19 cellular contexts compared by ENCODE assay signal in genomic region chr5:32001284-32001683, GRCh38.
DNase-seq lines count a peak whose midpoint lies in the region; ATAC-seq, FAIRE-seq and TF ChIP-seq lines count a peak whose summit lies in the region.
"Had no signal": no experiment of that assay in that cellular context is flagged by ENCODE, and none has a peak within 500 bp of the region (broad histone marks: within the 10 kb centered on the region; RNA-seq: fewer than 3 reads in every experiment).

No MANE protein-coding gene starts in this region.

- WGBS in HepG2 (ENCODE audit: low lambda C conversion rate), result 37% methylated on average over 10 of the region's 11 CpGs
- 100% methylated on average over 1 of the region's 11 CpGs for WGBS in right lobe of liver (ENCODE audit: insufficient coverage, low coverage, low lambda C conversion rate, missing lambda C conversion rate)

- FAIRE-seq in HepG2 (lab: Jason Lieb, UNC), result no peak
- FAIRE-seq: G401.6, GM12891, H54 had no signal

- in situ Hi-C loops in HepG2 (cut with HindIII; ENCODE audit: extremely low pct_ligation_motif_present, low pct_unique_long_range_greater_than_20kb), result no loop called here

- H3K4me1 Mint-ChIP-seq in neural progenitor cell, result peaks cover 4% of the 10 kb centered on the region
- H3K4me1 Mint-ChIP-seq: B cell had no signal

- H3K4me3 Mint-ChIP-seq in neural progenitor cell, result no peak overlapping the region
- H3K4me3 Mint-ChIP-seq: B cell; CD4-positive, alpha-beta T cell had no signal

- H3K27ac Mint-ChIP-seq in neural progenitor cell, result peak overlapping the region; percentile 58
- H3K27ac Mint-ChIP-seq: B cell; CD4-positive, alpha-beta T cell had no signal

- BruUV-seq in HepG2 (replicated peaks; lab: Mats Ljungman, UMichigan) (no TSS peak), OCI-LY7 (replicated peaks; lab: Mats Ljungman, UMichigan) (no TSS peak)

- no peaks in the 10 kb centered on the region for H3K36me3 Mint-ChIP-seq in neural progenitor cell

- H4K20me1 ChIP-seq in HepG2 (ENCODE audit: insufficient read depth, low read length) (no peaks in the 10 kb centered on the region), OCI-LY7 (ENCODE audit: insufficient read depth, low read length) (no peaks in the 10 kb centered on the region), neural progenitor cell (ENCODE audit: low read depth) (no peaks in the 10 kb centered on the region)

- H3K4me1 ChIP-seq in HepG2 (ENCODE audit: insufficient read depth, low read length) (no peaks in the 10 kb centered on the region), right lobe of liver (no peaks in the 10 kb centered on the region), OCI-LY7 (ENCODE audit: insufficient read depth, low read length, poor library complexity, severe bottlenecking) (peaks cover 66% of the 10 kb centered on the region), neural progenitor cell (no peaks in the 10 kb centered on the region), subcutaneous abdominal adipose tissue (ENCODE audit: control insufficient read depth in 5 of 5, insufficient read depth in 5 of 5, low read length in 5 of 5) (peaks cover 6 to 25% (median 18%) of the 10 kb centered on the region in 5 donors)

- H3K9me3 ChIP-seq in HepG2 (ENCODE audit: low read length) (no peaks in the 10 kb centered on the region), right lobe of liver (no peaks in the 10 kb centered on the region), OCI-LY7 (ENCODE audit: low read length) (no peaks in the 10 kb centered on the region), neural progenitor cell (ENCODE audit: low read depth) (no peaks in the 10 kb centered on the region), subcutaneous abdominal adipose tissue (ENCODE audit: control insufficient read depth in 5 of 5, low read length in 5 of 5) (no peaks in the 10 kb centered on the region)

- TF ChIP-seq EP300 in HepG2 (IDR thresholded peaks at IDR 0.05; ENCODE audit: low read depth in 2 of 2, low read length in 2 of 2) (no peak), HepG2 (CRISPR knock-in tag; IDR thresholded peaks at IDR 0.05; ENCODE audit: borderline replicate concordance) (no peak)

- H3K27ac ChIP-seq in HepG2 (ENCODE audit: extremely low read length, insufficient read depth, low read length) (no peak overlapping the region), right lobe of liver (no peak overlapping the region), OCI-LY7 (ENCODE audit: low read depth, low read length, poor library complexity, severe bottlenecking) (peak overlapping the region; percentile 25), neural progenitor cell (no peak overlapping the region), subcutaneous abdominal adipose tissue (ENCODE audit: low read depth, low read length) (peak overlapping the region; percentile 71)
- H3K27ac ChIP-seq: GM23248 had no signal

- no peaks in the 10 kb centered on the region for H3K9me2 ChIP-seq in OCI-LY7 (ENCODE audit: insufficient read depth, low read length)

- TF ChIP-seq CTCF in HepG2 (CRISPR knock-in tag; IDR thresholded peaks at IDR 0.05) (no peak), right lobe of liver (IDR thresholded peaks at IDR 0.05) (no peak), OCI-LY7 (conservative IDR thresholded peaks at IDR 0.05; ENCODE audit: low read length) (no peak), neural progenitor cell (IDR thresholded peaks at IDR 0.05) (no peak)

- no peak for TF ChIP-seq RAD21 in HepG2 (CRISPR knock-in tag; IDR thresholded peaks at IDR 0.05)

- no peaks in the 10 kb centered on the region for H3F3A ChIP-seq in neural progenitor cell (ENCODE audit: low read depth)

- H3K9me3 Mint-ChIP-seq in neural progenitor cell, result no peaks in the 10 kb centered on the region
- H3K9me3 Mint-ChIP-seq: CD4-positive, alpha-beta T cell had no signal

- ATAC-seq in HepG2 (peak; percentile 24), right lobe of liver (no peak), HG02973 (IDR thresholded peaks at IDR 0.05; ENCODE audit: unreplicated experiment) (no peak)
- ATAC-seq: HCT116 had no signal

- intact Hi-C loops in HepG2 (cut with micrococcal nuclease; ENCODE audit: unreplicated experiment), result no loop called here
- intact Hi-C loops in right lobe of liver (cut with DNase I), result no loop called here
- intact Hi-C loops in OCI-LY7 (cut with micrococcal nuclease; ENCODE audit: unreplicated experiment), result no loop called here

- TF ChIP-seq POLR2A in HepG2 (IDR thresholded peaks at IDR 0.05; ENCODE audit: insufficient read depth in 1 of 2, low read depth in 2 of 2, low read length in 2 of 2) (no peak), right lobe of liver (IDR thresholded peaks at IDR 0.05) (no peak)

- no peak overlapping the region for H2AFZ ChIP-seq in HepG2 (ENCODE audit: low read length)
- H2AFZ ChIP-seq in OCI-LY7 (ENCODE audit: low read length), result no peak overlapping the region
- no peak overlapping the region for H2AFZ ChIP-seq in neural progenitor cell (replicated peaks)
- H2AFZ ChIP-seq: GM23248 had no signal

- H3K36me3 ChIP-seq in HepG2 (replicated peaks in 1 of 2; ENCODE audit: control insufficient read depth in 1 of 2, insufficient read depth in 2 of 2, low read length in 2 of 2) (no peaks in the 10 kb centered on the region), right lobe of liver (no peaks in the 10 kb centered on the region), OCI-LY7 (ENCODE audit: insufficient read depth, low read length) (peaks cover 30% of the 10 kb centered on the region), neural progenitor cell (no peaks in the 10 kb centered on the region), subcutaneous abdominal adipose tissue (ENCODE audit: control insufficient read depth in 5 of 5, insufficient read depth in 5 of 5, low read length in 5 of 5) (peaks cover 0 to 36% (median 21%) of the 10 kb centered on the region in 5 donors)

- H3K4me3 ChIP-seq in HepG2 (replicated peaks in 1 of 3; ENCODE audit: insufficient read depth in 1 of 3, low read depth in 2 of 3, low read length in 3 of 3) (no peak overlapping the region), right lobe of liver (no peak overlapping the region), OCI-LY7 (ENCODE audit: low read depth, low read length, poor library complexity, severe bottlenecking) (no peak overlapping the region), neural progenitor cell (no peak overlapping the region), subcutaneous abdominal adipose tissue (ENCODE audit: low read depth in 1 of 5, low read length in 5 of 5) (no peak overlapping the region)
- H3K4me3 ChIP-seq: GM23248 had no signal

- no peaks in the 10 kb centered on the region; a peak in 1 of 5 replicates for H3K27me3 ChIP-seq in HepG2 (ENCODE audit: control insufficient read depth in 1 of 2, insufficient read depth in 2 of 2, low read length in 2 of 2)
- H3K27me3 ChIP-seq in right lobe of liver, result no peaks in the 10 kb centered on the region
- no peaks in the 10 kb centered on the region for H3K27me3 ChIP-seq in neural progenitor cell
- H3K27me3 ChIP-seq in subcutaneous abdominal adipose tissue (ENCODE audit: control insufficient read depth in 5 of 5, insufficient read depth in 4 of 5, low read length in 5 of 5), result no peaks in the 10 kb centered on the region

- peaks cover 10% of the 10 kb centered on the region for H3K27me3 Mint-ChIP-seq in neural progenitor cell (ENCODE audit: insufficient read depth, low read depth)
- H3K27me3 Mint-ChIP-seq: B cell; CD4-positive, alpha-beta T cell had no signal

- CTCF ChIA-PET in HepG2 (lab: Yijun Ruan, JAX; ENCODE audit: low intra/inter-chr PET ratio, low total read pairs), result no interaction called here
- CTCF ChIA-PET in OCI-LY7 (lab: Charles Lee; ENCODE audit: unreplicated experiment), result interaction anchor here (0.7 kb wide), 1 partner anchor 8 kb away, joined by 3 read pairs; no protein-coding TSS in a partner anchor

- DNase-seq in HepG2 (ENCODE audit: low spot score) (no peak), right lobe of liver (no peak), OCI-LY7 (ENCODE audit: low spot score) (no peak), neural progenitor cell (ENCODE audit: low spot score) (no peak), NCI-H2171 treated with DMSO at 0.1 percent for 48 hours (lab: John Stamatoyannopoulos, UW) (no peak), NCI-H524 treated with DMSO at 0.1 percent for 48 hours (lab: John Stamatoyannopoulos, UW) (no peak)
- DNase-seq: C1 segment of cervical spinal cord; Calu3; CD4-positive, alpha-beta T cell; DMS 273 treated with DMSO at 0.1 percent for 48 hours; EL; GM23248 had no signal

- H3K9ac ChIP-seq in HepG2 (ENCODE audit: insufficient read depth, low read depth, low read length), result no peak overlapping the region
- no peak overlapping the region for H3K9ac ChIP-seq in neural progenitor cell
- no peak overlapping the region for H3K9ac ChIP-seq in subcutaneous abdominal adipose tissue (ENCODE audit: low read length in 5 of 5)
- H3K9ac ChIP-seq: GM23248 had no signal

- H3K79me2 ChIP-seq in HepG2 (ENCODE audit: insufficient read depth, low read length), result no peaks in the 10 kb centered on the region
- H3K79me2 ChIP-seq in OCI-LY7 (ENCODE audit: insufficient read depth, low read depth, low read length), result peaks cover 19% of the 10 kb centered on the region; the same call in 1 of the 2 replicates
- H3K79me2 ChIP-seq in neural progenitor cell (ENCODE audit: low read depth), result no peaks in the 10 kb centered on the region

- no peak overlapping the region for H3K4me2 ChIP-seq in HepG2 (ENCODE audit: low read depth, low read length)
- no peak overlapping the region for H3K4me2 ChIP-seq in OCI-LY7 (ENCODE audit: low read length)
- H3K4me2 ChIP-seq in neural progenitor cell, result no peak overlapping the region

- POLR2A ChIA-PET in HepG2 (lab: Yijun Ruan, JAX) (no interaction called here), OCI-LY7 (lab: Charles Lee) (no interaction called here)

TF ChIP-seq in HepG2, 621 proteins besides CTCF, POLR2A, EP300 and RAD21:
- TF ChIP-seq MAFG (CRISPR knock-in tag; IDR thresholded peaks at IDR 0.05) (no peak), HOXA7 (CRISPR knock-in tag; IDR thresholded peaks at IDR 0.05) (no peak), SOX6 (IDR thresholded peaks at IDR 0.05) (no peak), SOX6 (CRISPR knock-in tag; IDR thresholded peaks at IDR 0.05) (no peak), NONO (IDR thresholded peaks at IDR 0.05) (no peak), NONO (CRISPR knock-in tag; conservative IDR thresholded peaks at IDR 0.05) (no peak), HDAC6 (IDR thresholded peaks at IDR 0.05; ENCODE audit: low read depth, low read length) (no peak), ZNF629 (CRISPR knock-in tag; conservative IDR thresholded peaks at IDR 0.05) (no peak), TSC22D2 (CRISPR knock-in tag; IDR thresholded peaks at IDR 0.05; ENCODE audit: borderline replicate concordance) (no peak), ZNF788 (CRISPR knock-in tag; IDR thresholded peaks at IDR 0.05; ENCODE audit: borderline replicate concordance) (no peak), SATB2 (CRISPR knock-in tag; IDR thresholded peaks at IDR 0.05) (no peak), ZC3H13 (CRISPR knock-in tag; IDR thresholded peaks at IDR 0.05) (no peak), ZBTB1 (CRISPR knock-in tag; IDR thresholded peaks at IDR 0.05; ENCODE audit: borderline replicate concordance) (no peak), ZNF850 (CRISPR knock-in tag; conservative IDR thresholded peaks at IDR 0.05) (no peak), ZNF225 (CRISPR knock-in tag; IDR thresholded peaks at IDR 0.05) (no peak)

Comparison
In these comparisons a context has a peak if more than half of its experiments do, and no peak if none do; other contexts are left out.
1. H3K27ac ChIP-seq: peak in OCI-LY7 (single experiment) and subcutaneous abdominal adipose tissue (single experiment); none in HepG2 (single experiment), right lobe of liver (0 of 3) and neural progenitor cell (single experiment).